In the genomic region with DNA sequence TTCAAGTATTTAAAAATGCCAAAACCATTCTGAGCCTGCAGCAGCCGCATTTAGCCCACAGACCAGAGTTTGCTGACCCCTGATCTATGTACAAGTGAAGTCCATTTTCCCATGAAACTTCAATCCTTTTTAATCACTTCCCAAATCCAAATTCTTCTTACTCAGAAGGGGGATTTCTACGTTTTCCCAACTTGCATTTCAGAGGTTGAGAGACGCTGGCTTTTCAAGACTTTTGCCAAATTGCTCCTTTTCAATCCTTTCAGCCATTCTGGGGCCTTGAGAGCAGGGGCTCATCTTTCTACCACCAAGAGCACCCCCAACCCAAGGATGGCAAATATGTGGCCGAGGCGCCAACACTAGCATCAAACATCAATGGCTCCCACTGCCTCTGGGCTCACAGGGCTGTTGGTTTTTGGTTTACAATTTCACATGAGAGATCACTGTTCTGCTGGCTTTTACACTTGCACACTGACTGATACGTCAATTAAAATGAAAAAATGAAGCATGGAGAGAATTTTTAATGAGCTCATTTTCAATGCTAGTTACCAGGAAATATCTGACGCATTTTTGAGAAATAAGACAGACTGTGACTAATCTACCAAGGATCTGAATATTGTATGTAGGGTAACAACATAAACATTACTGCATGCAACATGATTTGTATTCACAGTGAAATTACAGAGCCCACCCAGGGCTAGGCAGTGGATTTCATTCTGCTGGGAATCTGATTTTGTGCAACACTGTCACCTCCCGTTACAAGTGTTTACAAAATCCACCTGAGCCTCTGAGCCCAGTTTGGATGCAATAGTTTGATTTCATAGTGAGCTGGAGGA, we compare ENCODE assay signal across 8 cellular contexts. TPM values are rescaled to one million over a fixed set of nuclear protein-coding genes. Genes with fewer than 3 reads are reported as not detected.
DNase-seq lines count a peak whose midpoint lies in the region; ATAC-seq, FAIRE-seq and TF ChIP-seq lines count a peak whose summit lies in the region.
"Not testable (repeated sequence)": the region's sequence is repeated elsewhere in the genome, so short reads cannot be mapped to it uniquely, and the experiment has no call there.

No MANE protein-coding gene starts in this region.

- H3K4me1 ChIP-seq in gastrocnemius medialis (peaks cover 98% of the 10 kb centered on the region in 2 donors), vagina (peaks cover 71% of the 10 kb centered on the region)

- not testable (repeated sequence) for H3K27me3 Mint-ChIP-seq in activated CD4-positive, alpha-beta T cell treated with anti-CD3 and anti-CD28 coated beads for 36 hours

- CTCF ChIA-PET in activated CD4-positive, alpha-beta T cell treated with anti-CD3 and anti-CD28 coated beads for 36 hours (lab: Charles Lee) = interaction anchor here (1.0 kb wide), 1 partner anchor 122 kb away, joined by 3 read pairs; no protein-coding TSS in a partner anchor

- H3K27ac Mint-ChIP-seq in activated CD4-positive, alpha-beta T cell treated with anti-CD3 and anti-CD28 coated beads for 36 hours = not testable (repeated sequence)

- TF ChIP-seq POLR2A in gastrocnemius medialis (IDR thresholded peaks at IDR 0.05); vagina (IDR thresholded peaks at IDR 0.05): not testable (repeated sequence)

- peak; percentile 17 for ATAC-seq in activated CD4-positive, alpha-beta T cell treated with anti-CD3 and anti-CD28 coated beads for 36 hours
- ATAC-seq in gastrocnemius medialis = not testable (repeated sequence)

- POLR2A ChIA-PET in activated CD4-positive, alpha-beta T cell treated with anti-CD3 and anti-CD28 coated beads for 36 hours (lab: Charles Lee) = not testable (repeated sequence)

- H3K36me3 Mint-ChIP-seq in activated CD4-positive, alpha-beta T cell treated with anti-CD3 and anti-CD28 coated beads for 36 hours (ENCODE audit: low read depth) = not testable (repeated sequence)

- H3K27ac ChIP-seq in gastrocnemius medialis = peak overlapping the region; percentile 76 to 89 (median 82)
- peak overlapping the region; percentile 77 for H3K27ac ChIP-seq in vagina

- not testable (repeated sequence) for H3K36me3 ChIP-seq in bronchial epithelial cell (ENCODE audit: control insufficient read depth, insufficient read depth, low read length); gastrocnemius medialis; vagina

- peaks cover 72% of the 10 kb centered on the region for H3K4me1 Mint-ChIP-seq in activated CD4-positive, alpha-beta T cell treated with anti-CD3 and anti-CD28 coated beads for 36 hours

- not testable (repeated sequence) for H3K9me3 ChIP-seq in gastrocnemius medialis, vagina

- H3K9me3 Mint-ChIP-seq in activated CD4-positive, alpha-beta T cell treated with anti-CD3 and anti-CD28 coated beads for 36 hours (ENCODE audit: low read depth) = not testable (repeated sequence)

- FAIRE-seq in bronchial epithelial cell (lab: Jason Lieb, UNC) = not testable (repeated sequence)

- H3K4me3 Mint-ChIP-seq in activated CD4-positive, alpha-beta T cell treated with anti-CD3 and anti-CD28 coated beads for 36 hours = not testable (repeated sequence)

- not testable (repeated sequence) for TF ChIP-seq CTCF in bronchial epithelial cell (IDR thresholded peaks at IDR 0.05; ENCODE audit: insufficient read depth, low read length, severe bottlenecking); fibroblast of the aortic adventitia (IDR thresholded peaks at IDR 0.05; ENCODE audit: insufficient read depth, low read length); gastrocnemius medialis (IDR thresholded peaks at IDR 0.05 in 4 of 5, conservative IDR thresholded peaks at IDR 0.05 in 1 of 5); vagina (IDR thresholded peaks at IDR 0.05)

- in situ Hi-C loops in gastrocnemius medialis (cut with MboI; ENCODE audit: low sequenced_read_pairs in 4 of 4) = not testable (repeated sequence)

- not testable (repeated sequence) for H3K4me3 ChIP-seq in bronchial epithelial cell (ENCODE audit: low read depth, low read length); gastrocnemius medialis; vagina
- H3K4me3 ChIP-seq in fibroblast of the aortic adventitia (ENCODE audit: low read depth, low read length) = peak overlapping the region; percentile 22

- intact Hi-C loops in activated CD4-positive, alpha-beta T cell treated with anti-CD3 and anti-CD28 coated beads for 36 hours (cut with DNase I, micrococcal nuclease); vagina (cut with DNase I): not testable (repeated sequence)
- intact Hi-C loops in gastrocnemius medialis (cut with DNase I; ENCODE audit: low total_unique reads) = loop anchor here (2.0 to 10.0 kb wide), 2 partner anchors 27 to 243 kb away; a partner anchor contains a TSS

- DNase-seq in Daoy (ENCODE audit: low read depth) = peak; percentile 55
- DNase-seq in NCI-H82 (lab: John Stamatoyannopoulos, UW) = peak; percentile 28
- DNase-seq in activated CD4-positive, alpha-beta T cell treated with anti-CD3 and anti-CD28 coated beads for 36 hours; gastrocnemius medialis; vagina (ENCODE audit: extremely low spot score in 2 of 2): not testable (repeated sequence)
- peak; percentile 83 for DNase-seq in bronchial epithelial cell (ENCODE audit: low read depth)
- peak; percentile 80 for DNase-seq in fibroblast of the aortic adventitia (ENCODE audit: low read depth)
- peak; percentile 37 to 87 for DNase-seq in lung microvascular endothelial cell (ENCODE audit: low read depth in 2 of 2)

- H3K27me3 ChIP-seq in bronchial epithelial cell (ENCODE audit: control insufficient read depth, insufficient read depth, low read length); gastrocnemius medialis; vagina: not testable (repeated sequence)

RNA-seq across cellular contexts. Expression of a gene that starts 27.6 kb away (rescaled TPM):
- total RNA-seq in Daoy (2014; rRNA removed; shearing (Covaris generic)) = 16.1 and 17.8 TPM in 2 replicates
- 10 to 100 TPM; 55.1 to 60.4 TPM for total RNA-seq in activated CD4-positive, alpha-beta T cell treated with anti-CD3 and anti-CD28 coated beads for 36 hours
- total RNA-seq in bronchial epithelial cell = 3.7 and 8.1 TPM in 2 replicates
- total RNA-seq in fibroblast of the aortic adventitia (ENCODE audit: low replicate concordance) = 54.0 and 72.9 TPM in 2 replicates
- 26.8 and 31.5 TPM in 2 replicates for total RNA-seq in lung microvascular endothelial cell
- total RNA-seq in gastrocnemius medialis = 10 to 100 TPM; 20.0 to 31.5 (median 28.0) TPM
- 52.1 TPM for total RNA-seq in vagina
